12 cellular contexts compared by ENCODE assay signal in the genomic region with DNA sequence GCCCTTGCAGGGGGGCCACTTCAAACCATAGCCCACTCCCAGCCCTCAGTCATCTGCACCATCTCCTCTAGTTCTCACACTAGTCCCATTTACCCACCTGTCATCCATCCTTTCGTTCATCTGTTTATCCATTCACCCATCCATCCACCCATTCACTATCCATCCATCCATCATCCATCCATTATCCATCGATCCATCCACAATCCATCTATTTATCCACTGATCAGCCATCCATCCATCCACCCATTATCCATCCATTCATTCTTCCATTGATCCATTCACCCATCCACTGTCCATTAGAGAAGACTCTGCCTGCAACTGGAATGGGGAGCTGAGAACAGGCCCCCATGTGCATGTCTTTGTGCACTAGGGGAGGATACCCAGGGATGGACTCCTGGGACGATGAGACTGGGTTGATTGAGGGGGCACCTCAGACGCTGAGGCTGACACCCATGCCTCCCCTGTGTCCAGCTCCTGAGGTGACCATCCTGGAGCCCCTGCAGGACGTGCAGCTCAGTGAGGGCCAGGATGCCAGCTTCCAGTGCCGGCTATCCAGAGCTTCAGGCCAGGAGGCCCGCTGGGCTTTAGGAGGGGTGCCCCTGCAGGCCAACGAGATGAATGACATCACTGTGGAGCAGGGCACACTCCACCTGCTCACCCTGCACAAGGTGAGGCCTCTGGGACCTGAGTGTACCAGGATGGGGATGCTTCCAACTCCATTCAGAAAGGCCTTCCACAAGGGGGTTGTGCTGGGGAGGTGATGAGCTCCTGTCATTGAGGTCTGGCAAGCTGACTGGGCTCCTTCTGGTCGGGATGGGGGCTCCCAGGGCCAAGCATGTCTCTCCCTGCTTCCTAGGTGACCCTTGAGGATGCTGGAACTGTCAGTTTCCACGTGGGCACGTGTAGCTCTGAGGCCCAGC.
DNase-seq lines count a peak whose midpoint lies in the region; ATAC-seq and TF ChIP-seq lines count a peak whose summit lies in the region.
"Had no signal": no experiment of that assay in that cellular context is flagged by ENCODE, and none has a peak within 500 bp of the region (broad histone marks: within the 10 kb centered on the region; RNA-seq: fewer than 3 reads in every experiment).

No MANE protein-coding gene starts in this region.

- H3K14ac ChIP-seq in neuronal stem cell (ENCODE audit: low read length) = no peak overlapping the region

- no peak for TF ChIP-seq POLR2A in transverse colon (IDR thresholded peaks at IDR 0.05)

- no peak for ATAC-seq in activated B cell treated with CpG ODN at 0.5 μM for 24 hours (ENCODE audit: low read depth)

- H3K23ac ChIP-seq in neuronal stem cell (ENCODE audit: low read depth, low read length, poor library complexity) = peak overlapping the region; percentile 9

- H3K36me3 ChIP-seq in neuronal stem cell (replicated peaks in 1 of 2; ENCODE audit: control insufficient read depth in 2 of 2, insufficient read depth in 2 of 2, low read length in 2 of 2) (peaks cover 0 to 14% of the 10 kb centered on the region in 2 donors), transverse colon (no peaks in the 10 kb centered on the region)

- no peak overlapping the region for H2AK5ac ChIP-seq in neuronal stem cell (ENCODE audit: low read depth, low read length)

- DNase-seq in activated T-cell treated with anti-CD3 and anti-CD28 coated beads, Interleukin-2, amount 50 U/mL, for 24 hours = peak; percentile 23
- DNase-seq in activated T-cell treated with anti-CD3 and anti-CD28 coated beads for 4 hours = no peak
- no peak for DNase-seq in HFF-Myc (ENCODE audit: extremely low read depth, low read depth)
- peak; percentile 7 for DNase-seq in activated B cell treated with CpG ODN at 0.5 μM for 24 hours
- no peak for DNase-seq in neuronal stem cell (ENCODE audit: low spot score)
- no peak for DNase-seq in transverse colon
- no peak for DNase-seq in GM10248 (ENCODE audit: extremely low spot score)
- no peak for DNase-seq in activated effector memory CD4-positive, alpha-beta T cell treated with Interleukin-2 at 50 U/mL for 16 hours
- DNase-seq: activated CD4-positive, alpha-beta memory T cell treated with anti-CD3 and anti-CD28 coated beads, Interleukin-2, amount 10 ng/mL, durations not matched to agents 7 days and 5 days; activated naive CD4-positive, alpha-beta T cell; NCI-H2107 had no signal

- H3K4ac ChIP-seq in neuronal stem cell (ENCODE audit: low read length) = no peak overlapping the region

- no peaks in the 10 kb centered on the region for H3K27me3 ChIP-seq in neuronal stem cell (ENCODE audit: control insufficient read depth in 3 of 3, insufficient read depth in 3 of 3, low read depth in 1 of 3, low read length in 3 of 3)
- no peaks in the 10 kb centered on the region for H3K27me3 ChIP-seq in transverse colon
- H3K27me3 ChIP-seq: hepatocyte had no signal

- TF ChIP-seq CTCF in HFF-Myc (IDR thresholded peaks at IDR 0.05; ENCODE audit: low read depth, low read length, missing control alignments) (peak; percentile 2), activated B cell treated with CpG ODN at 0.5 μM for 24 hours (IDR thresholded peaks at IDR 0.05) (no peak), transverse colon (IDR thresholded peaks at IDR 0.05) (no peak), GM10248 (IDR thresholded peaks at IDR 0.05; ENCODE audit: control extremely low read depth, extremely low read depth, low read depth, missing control alignments) (no peak)

- H3K4me1 ChIP-seq in neuronal stem cell (ENCODE audit: control insufficient read depth in 2 of 2, insufficient read depth in 1 of 2, low read depth in 1 of 2, low read length in 2 of 2) (no peaks in the 10 kb centered on the region), transverse colon (no peaks in the 10 kb centered on the region)

- no peak overlapping the region for H2AFZ ChIP-seq in neuronal stem cell (ENCODE audit: low read length)
- H2AFZ ChIP-seq: hepatocyte had no signal

- no peak overlapping the region for H4K8ac ChIP-seq in neuronal stem cell (ENCODE audit: low read depth, low read length)

- H3K9me3 ChIP-seq in neuronal stem cell (replicated peaks in 1 of 2; ENCODE audit: control insufficient read depth in 2 of 2, insufficient read depth in 1 of 2, low read depth in 1 of 2, low read length in 2 of 2) (peaks cover 10 to 16% of the 10 kb centered on the region in 2 donors), transverse colon (no peaks in the 10 kb centered on the region)

- no peak overlapping the region for H3K4me2 ChIP-seq in neuronal stem cell (ENCODE audit: insufficient read depth, low read length, poor library complexity, severe bottlenecking)
- H3K4me2 ChIP-seq: hepatocyte had no signal

- WGBS in neuronal stem cell (ENCODE audit: extremely low coverage in 2 of 2, insufficient read length in 2 of 2, insufficient replicate concordance in 1 of 2), 2 donors = 100% methylated on average over 1 of the region's 11 CpGs
- WGBS in transverse colon (ENCODE audit: low coverage in 1 of 2), 2 donors = 66 to 81% methylated on average over 2 to 7 of the region's 11 CpGs

- H3K9ac ChIP-seq in neuronal stem cell (ENCODE audit: low read depth, low read length, poor library complexity) = no peak overlapping the region

- no peak overlapping the region for H3K4me3 Mint-ChIP-seq in activated T-cell treated with anti-CD3 and anti-CD28 coated beads, Interleukin-2, amount 50 U/mL, for 24 hours
- no peak overlapping the region for H3K4me3 Mint-ChIP-seq in activated B cell treated with CpG ODN at 0.5 μM for 24 hours
- H3K4me3 Mint-ChIP-seq: activated CD4-positive, alpha-beta memory T cell treated with anti-CD3 and anti-CD28 coated beads, Interleukin-2, amount 10 ng/mL, durations not matched to agents 7 days and 5 days had no signal

- H3K27ac ChIP-seq in neuronal stem cell (replicated peaks; ENCODE audit: low read length) (no peak overlapping the region), transverse colon (no peak overlapping the region)
- H3K27ac ChIP-seq: hepatocyte had no signal

- peaks cover 4% of the 10 kb centered on the region for H3K9me3 Mint-ChIP-seq in activated T-cell treated with anti-CD3 and anti-CD28 coated beads, Interleukin-2, amount 50 U/mL, for 24 hours
- H3K9me3 Mint-ChIP-seq in activated B cell treated with CpG ODN at 0.5 μM for 24 hours = peaks cover 7% of the 10 kb centered on the region

- no peak overlapping the region for H2BK5ac ChIP-seq in neuronal stem cell (ENCODE audit: low read length)

- CTCF ChIA-PET in activated B cell treated with CpG ODN at 0.5 μM for 24 hours (lab: Charles Lee) (no interaction called here), GM10248 (lab: Yijun Ruan, JAX) (no interaction called here)

- no peaks in the 10 kb centered on the region for H3K27me3 Mint-ChIP-seq in activated T-cell treated with anti-CD3 and anti-CD28 coated beads, Interleukin-2, amount 50 U/mL, for 24 hours
- H3K27me3 Mint-ChIP-seq in activated B cell treated with CpG ODN at 0.5 μM for 24 hours = no peaks in the 10 kb centered on the region
- H3K27me3 Mint-ChIP-seq: activated CD4-positive, alpha-beta memory T cell treated with anti-CD3 and anti-CD28 coated beads, Interleukin-2, amount 10 ng/mL, durations not matched to agents 7 days and 5 days had no signal

- H3K27ac Mint-ChIP-seq in activated T-cell treated with anti-CD3 and anti-CD28 coated beads, Interleukin-2, amount 50 U/mL, for 24 hours = no peak overlapping the region
- H3K27ac Mint-ChIP-seq in activated B cell treated with CpG ODN at 0.5 μM for 24 hours = no peak overlapping the region
- H3K27ac Mint-ChIP-seq: activated CD4-positive, alpha-beta memory T cell treated with anti-CD3 and anti-CD28 coated beads, Interleukin-2, amount 10 ng/mL, durations not matched to agents 7 days and 5 days had no signal

- peaks cover 5% of the 10 kb centered on the region for H3K36me3 Mint-ChIP-seq in activated T-cell treated with anti-CD3 and anti-CD28 coated beads, Interleukin-2, amount 50 U/mL, for 24 hours (ENCODE audit: low read depth)
- H3K36me3 Mint-ChIP-seq in activated B cell treated with CpG ODN at 0.5 μM for 24 hours (ENCODE audit: low read depth) = no peaks in the 10 kb centered on the region

- no peak overlapping the region for H2BK120ac ChIP-seq in neuronal stem cell (ENCODE audit: low read depth, low read length)

- no peak overlapping the region for H2BK12ac ChIP-seq in neuronal stem cell (ENCODE audit: low read length)

- H3K4me3 ChIP-seq in HFF-Myc (replicated peaks; ENCODE audit: low read depth, low read length) = no peak overlapping the region
- no peak overlapping the region for H3K4me3 ChIP-seq in neuronal stem cell (ENCODE audit: low read length in 2 of 2)
- no peak overlapping the region for H3K4me3 ChIP-seq in transverse colon
- H3K4me3 ChIP-seq: hepatocyte had no signal

- H2BK15ac ChIP-seq in neuronal stem cell (ENCODE audit: low read length) = no peak overlapping the region

- no peaks in the 10 kb centered on the region for H3K4me1 Mint-ChIP-seq in activated T-cell treated with anti-CD3 and anti-CD28 coated beads, Interleukin-2, amount 50 U/mL, for 24 hours (ENCODE audit: low read depth)
- no peaks in the 10 kb centered on the region for H3K4me1 Mint-ChIP-seq in activated B cell treated with CpG ODN at 0.5 μM for 24 hours
- H3K4me1 Mint-ChIP-seq: activated CD4-positive, alpha-beta memory T cell treated with anti-CD3 and anti-CD28 coated beads, Interleukin-2, amount 10 ng/mL, durations not matched to agents 7 days and 5 days had no signal

- in situ Hi-C loops in transverse colon (cut with MboI; ENCODE audit: low pct_ligation_motif_present in 1 of 4, low pct_unique_long_range_greater_than_20kb in 1 of 4, low sequenced_read_pairs in 3 of 4) = no loop called here

- TF ChIP-seq EP300 in transverse colon (IDR thresholded peaks at IDR 0.05; ENCODE audit: low read depth) = no peak

- H3K18ac ChIP-seq in neuronal stem cell (ENCODE audit: low read length) = no peak overlapping the region

- intact Hi-C loops in activated B cell treated with CpG ODN at 0.5 μM for 24 hours (cut with micrococcal nuclease) (loop anchor here (1.0 kb wide), 1 partner anchor 18 kb away; no protein-coding TSS in a partner anchor), transverse colon (cut with DNase I; ENCODE audit: low total_unique reads) (no loop called here)

- peaks cover 1% of the 10 kb centered on the region for H3K79me1 ChIP-seq in neuronal stem cell (ENCODE audit: low read depth, low read length)

- no peak overlapping the region for H4K91ac ChIP-seq in neuronal stem cell (ENCODE audit: low read depth, low read length, poor library complexity)

- POLR2A ChIA-PET in activated B cell treated with CpG ODN at 0.5 μM for 24 hours (lab: Charles Lee) (no interaction called here), GM10248 (lab: Yijun Ruan, JAX) (no interaction called here)

Comparison
In these comparisons a context has a peak if more than half of its experiments do, and no peak if none do; other contexts are left out.
1. DNase-seq: peak in activated T-cell treated with anti-CD3 and anti-CD28 coated beads, Interleukin-2, amount 50 U/mL, for 24 hours (single experiment) and activated B cell treated with CpG ODN at 0.5 μM for 24 hours (single experiment); none in activated T-cell treated with anti-CD3 and anti-CD28 coated beads for 4 hours (single experiment), HFF-Myc (single experiment), neuronal stem cell (single experiment), transverse colon (single experiment), GM10248 (single experiment) and activated effector memory CD4-positive, alpha-beta T cell treated with Interleukin-2 at 50 U/mL for 16 hours (single experiment).